18 cellular contexts compared by ENCODE assay signal in genomic region chr17:37507108-37507507, GRCh38. TPM values are rescaled to one million over a fixed set of nuclear protein-coding genes. Genes with fewer than 3 reads are reported as not detected.
DNase-seq lines count a peak whose midpoint lies in the region; ATAC-seq and TF ChIP-seq lines count a peak whose summit lies in the region.
"Had no signal": no experiment of that assay in that cellular context is flagged by ENCODE, and none has a peak within 500 bp of the region (broad histone marks: within the 10 kb centered on the region; RNA-seq: fewer than 3 reads in every experiment).

No MANE protein-coding gene starts in this region.

- no peak overlapping the region for H3K27ac ChIP-seq in IMR-90 (ENCODE audit: insufficient read depth, low read length)
- no peak overlapping the region for H3K27ac ChIP-seq in mammary epithelial cell (ENCODE audit: insufficient read depth, low read depth, low read length)
- peak overlapping the region in 2 of 3 donors; percentile 31 to 60 for H3K27ac ChIP-seq in right lobe of liver
- H3K27ac ChIP-seq: prostate gland, SJSA1, vagina had no signal

- H4K8ac ChIP-seq in IMR-90 (ENCODE audit: low read depth in 2 of 2, low read length in 2 of 2), result peak overlapping the region in 1 of 2 experiments; percentile 47; a peak in 1 of 4 replicates

- H3K23ac ChIP-seq in IMR-90 (ENCODE audit: low read depth, low read length), result no peak overlapping the region

- no peak overlapping the region for H2AK5ac ChIP-seq in IMR-90 (ENCODE audit: low read depth, low read length)

- no peak overlapping the region for H4K91ac ChIP-seq in IMR-90 (ENCODE audit: insufficient read depth, low read depth, low read length)

- CTCF ChIA-PET in IMR-90 (lab: Yijun Ruan, JAX), result no interaction called here
- CTCF ChIA-PET in mammary epithelial cell (lab: Charles Lee; ENCODE audit: low non-redundant PET), result no interaction called here

- H3K27ac Mint-ChIP-seq in activated T-cell treated with anti-CD3 and anti-CD28 coated beads, Interleukin-2, amount 50 U/mL, for 72 hours, result no peak overlapping the region
- H3K27ac Mint-ChIP-seq: activated naive CD8-positive, alpha-beta T cell treated with anti-CD3 and anti-CD28 coated beads, Interleukin-2, amount 10 ng/mL, durations not matched to agents 7 days and 5 days; activated T-helper 17 cell treated with anti-CD3 and anti-CD28 coated beads, Interleukin-2, amount 50 U/mL, for 72 hours; immature natural killer cell had no signal

- no peak overlapping the region for H3K56ac ChIP-seq in IMR-90 (ENCODE audit: extremely low read depth, insufficient read depth, low read length)

- H3K4me3 Mint-ChIP-seq in activated T-cell treated with anti-CD3 and anti-CD28 coated beads, Interleukin-2, amount 50 U/mL, for 72 hours, result no peak overlapping the region
- H3K4me3 Mint-ChIP-seq: activated naive CD8-positive, alpha-beta T cell treated with anti-CD3 and anti-CD28 coated beads, Interleukin-2, amount 10 ng/mL, durations not matched to agents 7 days and 5 days; activated T-helper 17 cell treated with anti-CD3 and anti-CD28 coated beads, Interleukin-2, amount 50 U/mL, for 72 hours; immature natural killer cell; naive thymus-derived CD4-positive, alpha-beta T cell had no signal

- no peaks in the 10 kb centered on the region for H3K36me3 Mint-ChIP-seq in activated T-cell treated with anti-CD3 and anti-CD28 coated beads, Interleukin-2, amount 50 U/mL, for 72 hours (ENCODE audit: insufficient read depth in 2 of 2)
- H3K36me3 Mint-ChIP-seq: naive thymus-derived CD4-positive, alpha-beta T cell had no signal

- in situ Hi-C loops in IMR-90 (cut with MboI; ENCODE audit: low sequenced_read_pairs), result no loop called here
- in situ Hi-C loops in mammary epithelial cell (cut with MboI; ENCODE audit: low sequenced_read_pairs in 2 of 2), result loop anchor here in 1 of 2 donors (25.0 kb wide), 1 partner anchor 120 kb away; the partner anchor contains the start of gene C17orf78

- peaks cover 94% of the 10 kb centered on the region for H3K79me2 ChIP-seq in mammary epithelial cell (ENCODE audit: insufficient read depth, low read length)

- BruUV-seq in IMR-90 (replicated peaks; lab: Mats Ljungman, UMichigan) (no TSS peak), mammary epithelial cell (replicated peaks; lab: Mats Ljungman, UMichigan) (no TSS peak)

- H3K36me3 ChIP-seq in IMR-90 (ENCODE audit: control insufficient read depth, insufficient read depth, low read length) (peaks cover 21% of the 10 kb centered on the region), mammary epithelial cell (ENCODE audit: insufficient read depth, low read length) (peaks cover 9% of the 10 kb centered on the region), right lobe of liver (no peaks in the 10 kb centered on the region)
- H3K36me3 ChIP-seq: prostate gland had no signal

- peak overlapping the region; percentile 57 for H2AK9ac ChIP-seq in IMR-90 (replicated peaks; ENCODE audit: low read depth, low read length, poor library complexity)

- H3K4me2 ChIP-seq in IMR-90 (ENCODE audit: low read depth, low read length) (peak overlapping the region; percentile 61; the same call in 1 of the 2 replicates), mammary epithelial cell (ENCODE audit: insufficient read depth, low read depth, low read length) (peak overlapping the region; percentile 56)

- peak overlapping the region; percentile 25 for H2BK5ac ChIP-seq in IMR-90 (ENCODE audit: low read depth, low read length, poor library complexity, severe bottlenecking)

- no peak overlapping the region for H3K14ac ChIP-seq in IMR-90 (replicated peaks; ENCODE audit: low read depth, low read length)

- WGBS in IMR-90 (ENCODE audit: extremely low coverage in 2 of 2, insufficient read length in 1 of 2), 2 experiments, result 88% methylated on average over 7 of the region's 9 CpGs; no CpG with 5 or more reads in 1 of the 2 experiments
- 78% methylated on average over 9 of the region's 9 CpGs for WGBS in mammary epithelial cell (ENCODE audit: low coverage, missing lambda C conversion rate)
- 68% methylated on average over 3 of the region's 9 CpGs for WGBS in right lobe of liver (ENCODE audit: insufficient coverage, low coverage, low lambda C conversion rate, missing lambda C conversion rate)

- no peak overlapping the region for H3K9ac ChIP-seq in IMR-90 (ENCODE audit: low read depth, low read length)
- no peak overlapping the region for H3K9ac ChIP-seq in mammary epithelial cell (ENCODE audit: insufficient read depth, low read length)

- no peak overlapping the region for H4K5ac ChIP-seq in IMR-90 (ENCODE audit: low read depth, low read length)

- H3K27me3 ChIP-seq in IMR-90 (ENCODE audit: control insufficient read depth, insufficient read depth, low read length) (no peaks in the 10 kb centered on the region), mammary epithelial cell (ENCODE audit: insufficient read depth, low read length) (no peaks in the 10 kb centered on the region), right lobe of liver (no peaks in the 10 kb centered on the region)
- H3K27me3 ChIP-seq: SJSA1, vagina had no signal

- no peak overlapping the region for H2BK120ac ChIP-seq in IMR-90 (ENCODE audit: low read depth, low read length)

- H2BK20ac ChIP-seq in IMR-90 (ENCODE audit: low read depth, low read length), result no peak overlapping the region

- H3K4me3 ChIP-seq in IMR-90 (ENCODE audit: insufficient read depth, low read depth, low read length) (no peak overlapping the region), mammary epithelial cell (replicated peaks in 1 of 3; ENCODE audit: insufficient read depth in 1 of 3, low read depth in 2 of 3, low read length in 3 of 3) (no peak overlapping the region), right lobe of liver (no peak overlapping the region)
- H3K4me3 ChIP-seq: prostate gland, SJSA1, vagina had no signal

- POLR2A ChIA-PET in IMR-90 (lab: Charles Lee; ENCODE audit: unreplicated experiment), result interaction anchor here (0.5 kb wide), 1 partner anchor 238 kb away, joined by 4 read pairs; no protein-coding TSS in a partner anchor

- peaks cover 45% of the 10 kb centered on the region for H3K9me1 ChIP-seq in IMR-90 (ENCODE audit: insufficient read depth, low read length)

- dilution Hi-C loops in IMR-90 (cut with HindIII; ENCODE audit: low sequenced_read_pairs, unreplicated experiment), result no loop called here
- dilution Hi-C loops in mammary epithelial cell (cut with HindIII; ENCODE audit: low sequenced_read_pairs), result no loop called here

- peaks cover 5 to 79% of the 10 kb centered on the region in 2 experiments for H3K79me1 ChIP-seq in IMR-90 (ENCODE audit: low read depth in 1 of 2, low read length in 2 of 2)

- H3K4me1 Mint-ChIP-seq in activated T-cell treated with anti-CD3 and anti-CD28 coated beads, Interleukin-2, amount 50 U/mL, for 72 hours (ENCODE audit: low read depth), result peaks cover 14% of the 10 kb centered on the region

- no peaks in the 10 kb centered on the region for H3K9me3 Mint-ChIP-seq in activated T-cell treated with anti-CD3 and anti-CD28 coated beads, Interleukin-2, amount 50 U/mL, for 72 hours
- H3K9me3 Mint-ChIP-seq: activated naive CD8-positive, alpha-beta T cell treated with anti-CD3 and anti-CD28 coated beads, Interleukin-2, amount 10 ng/mL, durations not matched to agents 7 days and 5 days; activated T-helper 17 cell treated with anti-CD3 and anti-CD28 coated beads, Interleukin-2, amount 50 U/mL, for 72 hours; immature natural killer cell; naive thymus-derived CD4-positive, alpha-beta T cell had no signal

- intact Hi-C loops in IMR-90 (cut with micrococcal nuclease), result no loop called here
- intact Hi-C loops in mammary epithelial cell (cut with micrococcal nuclease), result no loop called here
- intact Hi-C loops in right lobe of liver (cut with DNase I), result no loop called here

- H4K20me1 ChIP-seq in IMR-90 (ENCODE audit: insufficient read depth, low read length), result peaks cover 95% of the 10 kb centered on the region
- H4K20me1 ChIP-seq in mammary epithelial cell (ENCODE audit: insufficient read depth, low read length), result peaks cover 18% of the 10 kb centered on the region

- no peak for ATAC-seq in IMR-90 (ENCODE audit: low read depth)
- peak; percentile 78 to 89 (median 84) for ATAC-seq in right lobe of liver
- ATAC-seq in activated T-cell treated with anti-CD3 and anti-CD28 coated beads, Interleukin-2, amount 50 U/mL, for 72 hours (replicated peaks in 1 of 2), result no peak
- no peak for ATAC-seq in HG03521 (IDR thresholded peaks at IDR 0.05; ENCODE audit: unreplicated experiment)

- H3K4ac ChIP-seq in IMR-90 (ENCODE audit: low read depth, low read length), result no peak overlapping the region

- H3K4me1 ChIP-seq in IMR-90 (ENCODE audit: control insufficient read depth, insufficient read depth, low read length), result 0 out of 2 replicates have a peak, but pooled peaks cover 3% of the 10 kb centered on the region
- H3K4me1 ChIP-seq in mammary epithelial cell (ENCODE audit: insufficient read depth, low read length), result peaks cover 3% of the 10 kb centered on the region
- H3K4me1 ChIP-seq in right lobe of liver, result peaks cover 0 to 24% (median 10%) of the 10 kb centered on the region in 4 donors
- H3K4me1 ChIP-seq: prostate gland, SJSA1 had no signal

- no peaks in the 10 kb centered on the region for H3K9me3 ChIP-seq in IMR-90 (ENCODE audit: control insufficient read depth, insufficient read depth, low read length)
- no peaks in the 10 kb centered on the region for H3K9me3 ChIP-seq in mammary epithelial cell (replicated peaks; ENCODE audit: insufficient read depth, low read length)
- no peaks in the 10 kb centered on the region for H3K9me3 ChIP-seq in right lobe of liver
- H3K9me3 ChIP-seq: prostate gland, SJSA1, vagina had no signal

- no peak overlapping the region for H3K18ac ChIP-seq in IMR-90 (ENCODE audit: low read depth, low read length)

- no peak for TF ChIP-seq RAD21 in IMR-90 (IDR thresholded peaks at IDR 0.05; ENCODE audit: low read length)

- TF ChIP-seq CTCF in IMR-90 (conservative IDR thresholded peaks at IDR 0.05; ENCODE audit: low read depth, low read length), result no peak
- TF ChIP-seq CTCF in mammary epithelial cell (conservative IDR thresholded peaks at IDR 0.05 in 1 of 2, IDR thresholded peaks at IDR 0.05 in 1 of 2; ENCODE audit: extremely low read depth in 1 of 2, insufficient read depth in 1 of 2, low read depth in 1 of 2, low read length in 2 of 2), result no peak
- no peak for TF ChIP-seq CTCF in right lobe of liver (IDR thresholded peaks at IDR 0.05)

- no peak overlapping the region for H2AFZ ChIP-seq in IMR-90 (replicated peaks; ENCODE audit: low read length, poor library complexity)
- H2AFZ ChIP-seq in mammary epithelial cell (ENCODE audit: low read depth, low read length), result no peak overlapping the region

- TF ChIP-seq POLR2A in IMR-90 (IDR thresholded peaks at IDR 0.05; ENCODE audit: low read depth, low read length), result no peak
- TF ChIP-seq POLR2A in right lobe of liver (IDR thresholded peaks at IDR 0.05), result no peak

- no peak overlapping the region for H2BK15ac ChIP-seq in IMR-90 (ENCODE audit: low read depth, low read length)

- H3K27me3 Mint-ChIP-seq in activated T-cell treated with anti-CD3 and anti-CD28 coated beads, Interleukin-2, amount 50 U/mL, for 72 hours (ENCODE audit: low read depth), result no peaks in the 10 kb centered on the region
- H3K27me3 Mint-ChIP-seq: activated naive CD8-positive, alpha-beta T cell treated with anti-CD3 and anti-CD28 coated beads, Interleukin-2, amount 10 ng/mL, durations not matched to agents 7 days and 5 days; activated T-helper 17 cell treated with anti-CD3 and anti-CD28 coated beads, Interleukin-2, amount 50 U/mL, for 72 hours; naive thymus-derived CD4-positive, alpha-beta T cell had no signal

- DNase-seq in D341Med (ENCODE audit: low spot score) (peak; percentile 55), IMR-90 (no peak), mammary epithelial cell (no peak), right lobe of liver (peak in 2 of 3 donors; percentile 63 to 79), NK-92 (lab: John Stamatoyannopoulos, UW; ENCODE audit: unreplicated experiment) (no peak)
- DNase-seq in activated T-cell treated with anti-CD3 and anti-CD28 coated beads, Interleukin-2, amount 50 U/mL, for 72 hours, result no peak
- DNase-seq: activated CD4-positive, alpha-beta T cell treated with anti-CD3 and anti-CD28 coated beads for 1 hour; activated naive CD8-positive, alpha-beta T cell treated with anti-CD3 and anti-CD28 coated beads, Interleukin-2, amount 10 ng/mL, durations not matched to agents 7 days and 5 days; effector CD8-positive, alpha-beta T cell; immature natural killer cell; NCI-H1105 treated with DMSO at 0.1 percent for 48 hours; small intestine had no signal

RNA-seq across cellular contexts. Expression of gene DUSP14, which starts 17.4 kb away (rescaled TPM):
- total RNA-seq in IMR-90 (2012; rRNA removed), result 97.5 and 102 TPM in 2 replicates
- 126 and 127 TPM in 2 replicates for polyA plus RNA-seq in IMR-90 (2012; rRNA removed)
- polyA plus RNA-seq in IMR-90 (2012; cell fraction: cytosol; rRNA removed), result 93.8 and 139 TPM in 2 replicates
- polyA plus RNA-seq in IMR-90 (2012; cell fraction: nucleus; rRNA removed; ENCODE audit: low replicate concordance), result 88.2 and 107 TPM in 2 replicates
- 100 to 1,000 TPM; 121 to 148 TPM for total RNA-seq in mammary epithelial cell
- 132 TPM for polyA plus RNA-seq in mammary epithelial cell
- 69.3 TPM for polyA minus RNA-seq in mammary epithelial cell
- total RNA-seq in right lobe of liver, result 10 to 100 TPM; 10.6 to 21.2 (median 13.2) TPM
- 10 to 100 TPM; 11.2 to 13.8 TPM for total RNA-seq in activated T-cell treated with anti-CD3 and anti-CD28 coated beads, Interleukin-2, amount 50 U/mL, for 72 hours

Comparison
In these comparisons a context has a peak if more than half of its experiments do, and no peak if none do; other contexts are left out.
1. DNase-seq: peak in D341Med (single experiment) and right lobe of liver (2 of 3); none in IMR-90 (single experiment), mammary epithelial cell (single experiment), activated T-cell treated with anti-CD3 and anti-CD28 coated beads, Interleukin-2, amount 50 U/mL, for 72 hours (0 of 2) and NK-92 (single experiment).
2. ATAC-seq: peak in right lobe of liver (4 of 4); none in IMR-90 (single experiment), activated T-cell treated with anti-CD3 and anti-CD28 coated beads, Interleukin-2, amount 50 U/mL, for 72 hours (0 of 2) and HG03521 (single experiment).
3. H3K27ac ChIP-seq: peak in right lobe of liver (2 of 3); none in IMR-90 (single experiment) and mammary epithelial cell (single experiment).